In genomic region chr5:87053134-87053533, GRCh38 we compare ENCODE assay signal across 22 cellular contexts.
"Had no signal": no experiment of that assay in that cellular context is flagged by ENCODE, and none has a peak within 500 bp of the region (broad histone marks: within the 10 kb centered on the region; RNA-seq: fewer than 3 reads in every experiment).

No MANE protein-coding gene starts in this region.

- DNase-seq: activated CD4-positive, alpha-beta T cell treated with anti-CD3 and anti-CD28 coated beads for 48 hours; activated CD4-positive, alpha-beta T cell treated with anti-CD3 and anti-CD28 coated beads, Interleukin-2, amount 50 U/mL, for 4 hours; activated CD4-positive, CD25-positive, alpha-beta regulatory T cell treated with anti-CD3 and anti-CD28 coated beads, Interleukin-2, amount 50 U/mL, for 72 hours; activated CD8-positive, alpha-beta memory T cell treated with anti-CD3 and anti-CD28 coated beads, Interleukin-2, amount 50 U/mL, for 48 hours; activated CD8-positive, alpha-beta T cell treated with anti-CD3 and anti-CD28 coated beads, Interleukin-2, amount 10 ng/mL, durations not matched to agents 7 days and 5 days; activated naive CD4-positive, alpha-beta T cell treated with anti-CD3 and anti-CD28 coated beads, Interleukin-2, amount 50 U/mL, for 16 hours; activated naive CD8-positive, alpha-beta T cell treated with anti-CD3 and anti-CD28 coated beads, Interleukin-2, amount 10 ng/mL, durations not matched to agents 7 days and 5 days; activated T-cell treated with anti-CD3 and anti-CD28 coated beads, Interleukin-2, amount 50 U/mL, for 1 hour; adrenal gland; anterior cingulate cortex; cerebellar nuclear complex; dermis blood vessel endothelial cell; KBM-7; NCI-H1417; NCI-H1930; NCI-H2171; NCI-H2227 treated with DMSO at 0.1 percent for 48 hours; NCI-H510A; NCI-H69; PC-9; SHP77 treated with DMSO at 0.1 percent for 48 hours; T-cell had no signal

- ATAC-seq: activated CD8-positive, alpha-beta T cell treated with anti-CD3 and anti-CD28 coated beads, Interleukin-2, amount 10 ng/mL, durations not matched to agents 7 days and 5 days; T-cell had no signal
